ENCODE assay signal across 1 cellular context in the genomic region with DNA sequence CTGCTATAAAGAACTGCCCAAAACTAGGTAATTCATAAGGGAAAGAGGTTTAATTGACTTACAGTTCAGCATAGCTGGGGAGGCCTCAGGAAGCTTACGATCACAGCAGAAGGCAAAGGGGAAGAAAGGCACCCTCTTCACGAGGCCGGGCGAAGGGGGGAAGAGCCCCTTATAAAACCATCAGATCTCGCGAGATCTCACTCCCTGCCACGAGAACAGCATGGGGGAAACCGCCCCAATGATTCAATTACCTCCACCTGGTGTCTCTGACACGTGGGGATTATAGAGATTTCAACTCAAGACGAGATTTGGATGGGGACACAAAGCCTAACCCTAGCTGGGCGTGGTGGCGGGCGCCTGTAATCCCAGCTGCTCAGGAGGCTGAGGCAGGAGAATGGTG.
TF ChIP-seq lines count a peak whose summit lies in the region.

No MANE protein-coding gene starts in this region.

TF ChIP-seq in K562, 482 proteins besides CTCF, POLR2A, EP300 and RAD21 (continued from another document):
- TF ChIP-seq, protein P1, sequence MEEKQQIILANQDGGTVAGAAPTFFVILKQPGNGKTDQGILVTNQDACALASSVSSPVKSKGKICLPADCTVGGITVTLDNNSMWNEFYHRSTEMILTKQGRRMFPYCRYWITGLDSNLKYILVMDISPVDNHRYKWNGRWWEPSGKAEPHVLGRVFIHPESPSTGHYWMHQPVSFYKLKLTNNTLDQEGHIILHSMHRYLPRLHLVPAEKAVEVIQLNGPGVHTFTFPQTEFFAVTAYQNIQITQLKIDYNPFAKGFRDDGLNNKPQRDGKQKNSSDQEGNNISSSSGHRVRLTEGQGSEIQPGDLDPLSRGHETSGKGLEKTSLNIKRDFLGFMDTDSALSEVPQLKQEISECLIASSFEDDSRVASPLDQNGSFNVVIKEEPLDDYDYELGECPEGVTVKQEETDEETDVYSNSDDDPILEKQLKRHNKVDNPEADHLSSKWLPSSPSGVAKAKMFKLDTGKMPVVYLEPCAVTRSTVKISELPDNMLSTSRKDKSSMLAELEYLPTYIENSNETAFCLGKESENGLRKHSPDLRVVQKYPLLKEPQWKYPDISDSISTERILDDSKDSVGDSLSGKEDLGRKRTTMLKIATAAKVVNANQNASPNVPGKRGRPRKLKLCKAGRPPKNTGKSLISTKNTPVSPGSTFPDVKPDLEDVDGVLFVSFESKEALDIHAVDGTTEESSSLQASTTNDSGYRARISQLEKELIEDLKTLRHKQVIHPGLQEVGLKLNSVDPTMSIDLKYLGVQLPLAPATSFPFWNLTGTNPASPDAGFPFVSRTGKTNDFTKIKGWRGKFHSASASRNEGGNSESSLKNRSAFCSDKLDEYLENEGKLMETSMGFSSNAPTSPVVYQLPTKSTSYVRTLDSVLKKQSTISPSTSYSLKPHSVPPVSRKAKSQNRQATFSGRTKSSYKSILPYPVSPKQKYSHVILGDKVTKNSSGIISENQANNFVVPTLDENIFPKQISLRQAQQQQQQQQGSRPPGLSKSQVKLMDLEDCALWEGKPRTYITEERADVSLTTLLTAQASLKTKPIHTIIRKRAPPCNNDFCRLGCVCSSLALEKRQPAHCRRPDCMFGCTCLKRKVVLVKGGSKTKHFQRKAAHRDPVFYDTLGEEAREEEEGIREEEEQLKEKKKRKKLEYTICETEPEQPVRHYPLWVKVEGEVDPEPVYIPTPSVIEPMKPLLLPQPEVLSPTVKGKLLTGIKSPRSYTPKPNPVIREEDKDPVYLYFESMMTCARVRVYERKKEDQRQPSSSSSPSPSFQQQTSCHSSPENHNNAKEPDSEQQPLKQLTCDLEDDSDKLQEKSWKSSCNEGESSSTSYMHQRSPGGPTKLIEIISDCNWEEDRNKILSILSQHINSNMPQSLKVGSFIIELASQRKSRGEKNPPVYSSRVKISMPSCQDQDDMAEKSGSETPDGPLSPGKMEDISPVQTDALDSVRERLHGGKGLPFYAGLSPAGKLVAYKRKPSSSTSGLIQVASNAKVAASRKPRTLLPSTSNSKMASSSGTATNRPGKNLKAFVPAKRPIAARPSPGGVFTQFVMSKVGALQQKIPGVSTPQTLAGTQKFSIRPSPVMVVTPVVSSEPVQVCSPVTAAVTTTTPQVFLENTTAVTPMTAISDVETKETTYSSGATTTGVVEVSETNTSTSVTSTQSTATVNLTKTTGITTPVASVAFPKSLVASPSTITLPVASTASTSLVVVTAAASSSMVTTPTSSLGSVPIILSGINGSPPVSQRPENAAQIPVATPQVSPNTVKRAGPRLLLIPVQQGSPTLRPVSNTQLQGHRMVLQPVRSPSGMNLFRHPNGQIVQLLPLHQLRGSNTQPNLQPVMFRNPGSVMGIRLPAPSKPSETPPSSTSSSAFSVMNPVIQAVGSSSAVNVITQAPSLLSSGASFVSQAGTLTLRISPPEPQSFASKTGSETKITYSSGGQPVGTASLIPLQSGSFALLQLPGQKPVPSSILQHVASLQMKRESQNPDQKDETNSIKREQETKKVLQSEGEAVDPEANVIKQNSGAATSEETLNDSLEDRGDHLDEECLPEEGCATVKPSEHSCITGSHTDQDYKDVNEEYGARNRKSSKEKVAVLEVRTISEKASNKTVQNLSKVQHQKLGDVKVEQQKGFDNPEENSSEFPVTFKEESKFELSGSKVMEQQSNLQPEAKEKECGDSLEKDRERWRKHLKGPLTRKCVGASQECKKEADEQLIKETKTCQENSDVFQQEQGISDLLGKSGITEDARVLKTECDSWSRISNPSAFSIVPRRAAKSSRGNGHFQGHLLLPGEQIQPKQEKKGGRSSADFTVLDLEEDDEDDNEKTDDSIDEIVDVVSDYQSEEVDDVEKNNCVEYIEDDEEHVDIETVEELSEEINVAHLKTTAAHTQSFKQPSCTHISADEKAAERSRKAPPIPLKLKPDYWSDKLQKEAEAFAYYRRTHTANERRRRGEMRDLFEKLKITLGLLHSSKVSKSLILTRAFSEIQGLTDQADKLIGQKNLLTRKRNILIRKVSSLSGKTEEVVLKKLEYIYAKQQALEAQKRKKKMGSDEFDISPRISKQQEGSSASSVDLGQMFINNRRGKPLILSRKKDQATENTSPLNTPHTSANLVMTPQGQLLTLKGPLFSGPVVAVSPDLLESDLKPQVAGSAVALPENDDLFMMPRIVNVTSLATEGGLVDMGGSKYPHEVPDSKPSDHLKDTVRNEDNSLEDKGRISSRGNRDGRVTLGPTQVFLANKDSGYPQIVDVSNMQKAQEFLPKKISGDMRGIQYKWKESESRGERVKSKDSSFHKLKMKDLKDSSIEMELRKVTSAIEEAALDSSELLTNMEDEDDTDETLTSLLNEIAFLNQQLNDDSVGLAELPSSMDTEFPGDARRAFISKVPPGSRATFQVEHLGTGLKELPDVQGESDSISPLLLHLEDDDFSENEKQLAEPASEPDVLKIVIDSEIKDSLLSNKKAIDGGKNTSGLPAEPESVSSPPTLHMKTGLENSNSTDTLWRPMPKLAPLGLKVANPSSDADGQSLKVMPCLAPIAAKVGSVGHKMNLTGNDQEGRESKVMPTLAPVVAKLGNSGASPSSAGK (IDR thresholded peaks at IDR 0.05), result 0 out of 2 replicates have a peak, but pooled peaks have one; percentile 23
- TF ChIP-seq ELF1 (tag; IDR thresholded peaks at IDR 0.05) (no peak), KLF13 (tag; IDR thresholded peaks at IDR 0.05; ENCODE audit: borderline replicate concordance, low read depth) (no peak), SETDB1 (IDR thresholded peaks at IDR 0.05; ENCODE audit: low read length) (no peak)
